Comparison of ENCODE assay signal across 1 cellular context in the genomic region with DNA sequence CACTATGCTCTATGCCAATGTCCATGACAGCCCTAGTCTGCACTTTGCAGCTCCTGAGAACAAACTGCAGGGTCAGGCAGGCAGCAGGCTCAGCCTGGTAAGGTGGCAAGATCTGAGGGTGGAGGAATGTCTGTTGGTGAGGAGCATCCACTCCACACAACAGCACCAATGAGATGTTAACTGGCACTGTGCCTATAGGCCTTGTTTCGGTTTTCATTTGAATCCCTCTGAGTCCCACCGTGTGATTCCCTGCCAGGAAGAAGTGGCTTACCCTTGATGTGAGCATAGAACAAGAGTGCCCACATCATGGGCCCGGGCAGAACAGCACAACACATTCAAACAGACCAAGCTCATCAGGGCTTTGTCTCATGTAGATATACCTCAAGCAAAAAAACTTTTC.
TF ChIP-seq lines count a peak whose summit lies in the region.

No MANE protein-coding gene starts in this region.

TF ChIP-seq in WTC11, 78 proteins besides CTCF, POLR2A, EP300 and RAD21 (continued from another document):
- TF ChIP-seq, protein P1, sequence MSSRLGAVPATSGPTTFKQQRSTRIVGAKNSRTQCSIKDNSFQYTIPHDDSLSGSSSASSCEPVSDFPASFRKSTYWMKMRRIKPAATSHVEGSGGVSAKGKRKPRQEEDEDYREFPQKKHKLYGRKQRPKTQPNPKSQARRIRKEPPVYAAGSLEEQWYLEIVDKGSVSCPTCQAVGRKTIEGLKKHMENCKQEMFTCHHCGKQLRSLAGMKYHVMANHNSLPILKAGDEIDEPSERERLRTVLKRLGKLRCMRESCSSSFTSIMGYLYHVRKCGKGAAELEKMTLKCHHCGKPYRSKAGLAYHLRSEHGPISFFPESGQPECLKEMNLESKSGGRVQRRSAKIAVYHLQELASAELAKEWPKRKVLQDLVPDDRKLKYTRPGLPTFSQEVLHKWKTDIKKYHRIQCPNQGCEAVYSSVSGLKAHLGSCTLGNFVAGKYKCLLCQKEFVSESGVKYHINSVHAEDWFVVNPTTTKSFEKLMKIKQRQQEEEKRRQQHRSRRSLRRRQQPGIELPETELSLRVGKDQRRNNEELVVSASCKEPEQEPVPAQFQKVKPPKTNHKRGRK (CRISPR knock-in tag; IDR thresholded peaks at IDR 0.05; ENCODE audit: borderline replicate concordance) = no peak
- no peak for TF ChIP-seq MYBL2 (CRISPR knock-in tag; IDR thresholded peaks at IDR 0.05)
- TF ChIP-seq NR1H2 (CRISPR knock-in tag; IDR thresholded peaks at IDR 0.05) = no peak
- TF ChIP-seq ETV6 (CRISPR knock-in tag; IDR thresholded peaks at IDR 0.05) = no peak
